In the genomic region with DNA sequence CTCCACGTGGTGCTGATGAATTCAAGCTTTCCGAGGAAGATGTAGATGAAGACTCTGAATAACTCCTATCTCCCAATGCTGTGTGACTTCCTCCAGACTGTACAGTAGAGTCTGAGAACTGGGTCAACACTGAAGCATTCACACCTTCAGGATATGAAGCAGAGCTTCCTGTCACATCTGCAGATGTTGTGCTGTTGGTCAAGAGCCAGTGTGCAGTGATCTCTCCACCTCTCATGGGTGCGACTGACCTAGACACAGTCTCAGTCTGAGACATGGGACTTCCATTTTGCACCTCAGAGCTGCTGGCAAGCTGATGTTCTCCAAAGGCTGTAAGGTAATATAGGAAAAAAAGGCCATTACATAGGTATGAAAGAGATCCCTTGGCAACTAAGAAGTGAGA, we compare ENCODE assay signal across 17 cellular contexts. TPM values are rescaled to one million over a fixed set of nuclear protein-coding genes. Genes with fewer than 3 reads are reported as not detected.
DNase-seq lines count a peak whose midpoint lies in the region; ATAC-seq lines count a peak whose summit lies in the region.
"Had no signal": no experiment of that assay in that cellular context is flagged by ENCODE, and none has a peak within 500 bp of the region (broad histone marks: within the 10 kb centered on the region; RNA-seq: fewer than 3 reads in every experiment).

No MANE protein-coding gene starts in this region.

- H3K27ac ChIP-seq in naive thymus-derived CD4-positive, alpha-beta T cell (ENCODE audit: low read depth, low read length): no peak overlapping the region
- H3K27ac ChIP-seq: BLaER1 treated with 17β-estradiol and CSF1 and Interleukin-3, amounts not matched to agents 10 nM and 100 nM had no signal

- H3K9me3 ChIP-seq in naive thymus-derived CD4-positive, alpha-beta T cell (ENCODE audit: control insufficient read depth in 2 of 3, low read length in 3 of 3): no peaks in the 10 kb centered on the region

- H3K27me3 Mint-ChIP-seq in activated T-cell treated with anti-CD3 and anti-CD28 coated beads, Interleukin-2, amount 50 U/mL, for 4 hours (ENCODE audit: low read depth): no peaks in the 10 kb centered on the region
- H3K27me3 Mint-ChIP-seq in IgD-negative memory B cell: no peaks in the 10 kb centered on the region
- no peaks in the 10 kb centered on the region for H3K27me3 Mint-ChIP-seq in activated T-helper 17 cell treated with anti-CD3 and anti-CD28 coated beads, Interleukin-2, amount 50 U/mL, for 72 hours
- no peaks in the 10 kb centered on the region for H3K27me3 Mint-ChIP-seq in naive thymus-derived CD4-positive, alpha-beta T cell

- peaks cover 12 to 23% of the 10 kb centered on the region in 2 donors for H3K4me1 ChIP-seq in naive thymus-derived CD4-positive, alpha-beta T cell (ENCODE audit: control insufficient read depth in 2 of 2, insufficient read depth in 2 of 2, low read length in 2 of 2)

- CTCF ChIA-PET in naive thymus-derived CD4-positive, alpha-beta T cell (lab: Charles Lee): no interaction called here

- no peaks in the 10 kb centered on the region for H3K27me3 ChIP-seq in naive thymus-derived CD4-positive, alpha-beta T cell (ENCODE audit: control insufficient read depth in 2 of 2, insufficient read depth in 2 of 2, low read length in 2 of 2)

- no peaks in the 10 kb centered on the region for H3K9me3 Mint-ChIP-seq in activated T-cell treated with anti-CD3 and anti-CD28 coated beads, Interleukin-2, amount 50 U/mL, for 4 hours
- no peaks in the 10 kb centered on the region for H3K9me3 Mint-ChIP-seq in IgD-negative memory B cell
- H3K9me3 Mint-ChIP-seq in activated T-helper 17 cell treated with anti-CD3 and anti-CD28 coated beads, Interleukin-2, amount 50 U/mL, for 72 hours: no peaks in the 10 kb centered on the region
- no peaks in the 10 kb centered on the region for H3K9me3 Mint-ChIP-seq in naive thymus-derived CD4-positive, alpha-beta T cell

- H3K36me3 ChIP-seq in naive thymus-derived CD4-positive, alpha-beta T cell (ENCODE audit: control insufficient read depth in 2 of 3, insufficient read depth in 3 of 3, low read length in 3 of 3): peaks cover under 1 to 39% (median 5%) of the 10 kb centered on the region in 3 experiments

- no peak for DNase-seq in activated T-cell treated with anti-CD3 and anti-CD28 coated beads, Interleukin-2, amount 50 U/mL, for 4 hours
- DNase-seq in activated T-cell treated with anti-CD3 and anti-CD28 coated beads for 4 hours: no peak
- DNase-seq in naive thymus-derived CD4-positive, alpha-beta T cell: no peak
- no peak for DNase-seq in NCI-H2107 (lab: John Stamatoyannopoulos, UW)
- DNase-seq: KG1, NCI-H1105 treated with DMSO at 0.1 percent for 48 hours, NCI-H1694, NCI-H2081 treated with DMSO at 0.1 percent for 48 hours, NCI-H510A, NCI-H774, SHP77 treated with DMSO at 0.1 percent for 48 hours had no signal

- peak overlapping the region; percentile 14 for H3K4me3 Mint-ChIP-seq in activated T-cell treated with anti-CD3 and anti-CD28 coated beads, Interleukin-2, amount 50 U/mL, for 4 hours
- H3K4me3 Mint-ChIP-seq in IgD-negative memory B cell: no peak overlapping the region
- H3K4me3 Mint-ChIP-seq in activated T-helper 17 cell treated with anti-CD3 and anti-CD28 coated beads, Interleukin-2, amount 50 U/mL, for 72 hours: peak overlapping the region; percentile 45
- peak overlapping the region in 1 of 10 donors; percentile 50 for H3K4me3 Mint-ChIP-seq in naive thymus-derived CD4-positive, alpha-beta T cell

- no peak overlapping the region for H3K4me3 ChIP-seq in naive thymus-derived CD4-positive, alpha-beta T cell (ENCODE audit: low read length)
- H3K4me3 ChIP-seq: BLaER1 treated with 17β-estradiol and CSF1 and Interleukin-3, amounts not matched to agents 10 nM and 100 nM had no signal

- H3K27ac Mint-ChIP-seq in IgD-negative memory B cell: peak overlapping the region in 2 of 3 donors; percentile 51 to 83
- peak overlapping the region; percentile 67 for H3K27ac Mint-ChIP-seq in activated T-helper 17 cell treated with anti-CD3 and anti-CD28 coated beads, Interleukin-2, amount 50 U/mL, for 72 hours
- H3K27ac Mint-ChIP-seq in naive thymus-derived CD4-positive, alpha-beta T cell: peak overlapping the region in 3 of 9 donors; percentile 32 to 47 (median 45)

- intact Hi-C loops in naive thymus-derived CD4-positive, alpha-beta T cell (cut with micrococcal nuclease): no loop called here

- H3K4me1 Mint-ChIP-seq in activated T-cell treated with anti-CD3 and anti-CD28 coated beads, Interleukin-2, amount 50 U/mL, for 4 hours (ENCODE audit: low read depth): peaks cover 42% of the 10 kb centered on the region
- peaks cover 8 to 17% (median 14%) of the 10 kb centered on the region in 3 donors for H3K4me1 Mint-ChIP-seq in IgD-negative memory B cell
- peaks cover 26% of the 10 kb centered on the region for H3K4me1 Mint-ChIP-seq in activated T-helper 17 cell treated with anti-CD3 and anti-CD28 coated beads, Interleukin-2, amount 50 U/mL, for 72 hours
- H3K4me1 Mint-ChIP-seq in naive thymus-derived CD4-positive, alpha-beta T cell: peaks cover 29 to 55% (median 38%) of the 10 kb centered on the region in 7 donors

- peak in 1 of 2 donors; percentile 43 for ATAC-seq in activated T-cell treated with anti-CD3 and anti-CD28 coated beads, Interleukin-2, amount 50 U/mL, for 4 hours
- ATAC-seq in activated T-helper 17 cell treated with anti-CD3 and anti-CD28 coated beads, Interleukin-2, amount 50 U/mL, for 72 hours (replicated peaks): peak; percentile 93
- ATAC-seq in naive thymus-derived CD4-positive, alpha-beta T cell: peak; percentile 63
- ATAC-seq in GM19455 (IDR thresholded peaks at IDR 0.05; ENCODE audit: unreplicated experiment) (no peak), GM19328 (IDR thresholded peaks at IDR 0.05; ENCODE audit: unreplicated experiment) (no peak)
- ATAC-seq: HepG2 had no signal

- POLR2A ChIA-PET in naive thymus-derived CD4-positive, alpha-beta T cell (lab: Charles Lee): interaction anchor here (1.5 kb wide), 1 partner anchor 16 kb away, joined by 6 read pairs; no protein-coding TSS in a partner anchor

- peaks cover 36% of the 10 kb centered on the region for H3K36me3 Mint-ChIP-seq in activated T-cell treated with anti-CD3 and anti-CD28 coated beads, Interleukin-2, amount 50 U/mL, for 4 hours (ENCODE audit: insufficient read depth)
- H3K36me3 Mint-ChIP-seq in IgD-negative memory B cell: peaks cover 11% of the 10 kb centered on the region
- peaks cover 56% of the 10 kb centered on the region for H3K36me3 Mint-ChIP-seq in activated T-helper 17 cell treated with anti-CD3 and anti-CD28 coated beads, Interleukin-2, amount 50 U/mL, for 72 hours (ENCODE audit: low read depth)
- peaks cover 24 to 59% (median 47%) of the 10 kb centered on the region in 5 donors for H3K36me3 Mint-ChIP-seq in naive thymus-derived CD4-positive, alpha-beta T cell

RNA-seq across cellular contexts. Expression of a gene that starts 36.5 kb away (rescaled TPM):
- 1 to 10 TPM; 6.4 to 9.0 (median 7.2) TPM for total RNA-seq in activated T-cell treated with anti-CD3 and anti-CD28 coated beads, Interleukin-2, amount 50 U/mL, for 4 hours
- 1.5 TPM for polyA plus RNA-seq in IgD-negative memory B cell
- total RNA-seq in activated T-helper 17 cell treated with anti-CD3 and anti-CD28 coated beads, Interleukin-2, amount 50 U/mL, for 72 hours: 1 to 10 TPM; 4.6 to 5.5 TPM
- 10 to 100 TPM; 16.9 to 45.4 (median 20.0) TPM for total RNA-seq in naive thymus-derived CD4-positive, alpha-beta T cell
- polyA plus RNA-seq in naive thymus-derived CD4-positive, alpha-beta T cell: 1 to 10 TPM; 2.1 to 5.4 TPM

Comparison
In these comparisons a context has a peak if more than half of its experiments do, and no peak if none do; other contexts are left out.
1. ATAC-seq: peak in activated T-helper 17 cell treated with anti-CD3 and anti-CD28 coated beads, Interleukin-2, amount 50 U/mL, for 72 hours (single experiment) and naive thymus-derived CD4-positive, alpha-beta T cell (single experiment); none in GM19455 (single experiment) and GM19328 (single experiment).
2. H3K4me3 Mint-ChIP-seq: peak in activated T-cell treated with anti-CD3 and anti-CD28 coated beads, Interleukin-2, amount 50 U/mL, for 4 hours (single experiment) and activated T-helper 17 cell treated with anti-CD3 and anti-CD28 coated beads, Interleukin-2, amount 50 U/mL, for 72 hours (single experiment); none in IgD-negative memory B cell (0 of 4).